In genomic region chr1:205714190-205714905, GRCh38 we compare ENCODE assay signal across 12 cellular contexts. TPM values are rescaled to one million over a fixed set of nuclear protein-coding genes. Genes with fewer than 3 reads are reported as not detected.
DNase-seq lines count a peak whose midpoint lies in the region; ATAC-seq and TF ChIP-seq lines count a peak whose summit lies in the region.
"Had no signal": no experiment of that assay in that cellular context is flagged by ENCODE, and none has a peak within 500 bp of the region (broad histone marks: within the 10 kb centered on the region; RNA-seq: fewer than 3 reads in every experiment).

No MANE protein-coding gene starts in this region.

- no peaks in the 10 kb centered on the region for H3K9me3 Mint-ChIP-seq in MCF 10A (ENCODE audit: unreplicated experiment)
- H3K9me3 Mint-ChIP-seq: activated T-helper 1 cell treated with anti-CD3 and anti-CD28 coated beads, Interleukin-12 subunit alpha, Interleukin-12 subunit beta, Interleukin-2, Interleukin-4 antibody, amounts not matched to agents 30 ng/mL and 10 ng/mL and 1 ng/mL, durations not matched to agents 14 hours and 24 hours and 36 hours had no signal

- no peak overlapping the region for H3K4me3 ChIP-seq in HUES48 (ENCODE audit: low read depth, low read length)
- no peak overlapping the region for H3K4me3 ChIP-seq in mesenchymal stem cell (ENCODE audit: insufficient read depth in 1 of 2, low read depth in 1 of 2, low read length in 2 of 2)
- H3K4me3 ChIP-seq: testis had no signal

- H3K36me3 Mint-ChIP-seq in MCF 10A (ENCODE audit: insufficient read depth, unreplicated experiment) = peaks cover 97% of the 10 kb centered on the region

- no peak overlapping the region for H3K4me2 ChIP-seq in mesenchymal stem cell (ENCODE audit: low read length, poor library complexity, severe bottlenecking)

- no peak overlapping the region for H3K14ac ChIP-seq in mesenchymal stem cell (ENCODE audit: low read length in 2 of 2)

- no peak overlapping the region for H2BK12ac ChIP-seq in mesenchymal stem cell (ENCODE audit: low read length in 2 of 2)

- H3K4me1 Mint-ChIP-seq in MCF 10A (ENCODE audit: insufficient read depth, unreplicated experiment) = peaks cover 23% of the 10 kb centered on the region

- H3K4me3 Mint-ChIP-seq in MCF 10A (ENCODE audit: unreplicated experiment) = no peak overlapping the region
- H3K4me3 Mint-ChIP-seq: activated T-helper 1 cell treated with anti-CD3 and anti-CD28 coated beads, Interleukin-12 subunit alpha, Interleukin-12 subunit beta, Interleukin-2, Interleukin-4 antibody, amounts not matched to agents 30 ng/mL and 10 ng/mL and 1 ng/mL, durations not matched to agents 14 hours and 24 hours and 36 hours had no signal

- no peak overlapping the region for H3K18ac ChIP-seq in mesenchymal stem cell (ENCODE audit: low read depth in 1 of 2, low read length in 2 of 2)

- H4K8ac ChIP-seq in mesenchymal stem cell (ENCODE audit: low read length) = no peak overlapping the region

- peak overlapping the region; percentile 59 for H3K27ac Mint-ChIP-seq in MCF 10A (ENCODE audit: low read depth, unreplicated experiment)
- H3K27ac Mint-ChIP-seq: activated T-helper 1 cell treated with anti-CD3 and anti-CD28 coated beads, Interleukin-12 subunit alpha, Interleukin-12 subunit beta, Interleukin-2, Interleukin-4 antibody, amounts not matched to agents 30 ng/mL and 10 ng/mL and 1 ng/mL, durations not matched to agents 14 hours and 24 hours and 36 hours had no signal

- H3K27me3 ChIP-seq in HUES48 (ENCODE audit: control insufficient read depth, insufficient read depth, low read length) (no peaks in the 10 kb centered on the region), mesenchymal stem cell (ENCODE audit: control insufficient read depth in 1 of 2, insufficient read depth in 1 of 2, low read length in 2 of 2) (no peaks in the 10 kb centered on the region)
- H3K27me3 ChIP-seq: testis had no signal

- no peak overlapping the region for H3K23ac ChIP-seq in mesenchymal stem cell (ENCODE audit: low read length in 2 of 2)

- H3K27me3 Mint-ChIP-seq in MCF 10A (ENCODE audit: insufficient read depth, unreplicated experiment) = no peaks in the 10 kb centered on the region

- H2BK15ac ChIP-seq in mesenchymal stem cell (ENCODE audit: low read depth, poor library complexity, severe bottlenecking) = no peak overlapping the region

- H3K36me3 ChIP-seq in HUES48 (ENCODE audit: control insufficient read depth, insufficient read depth, low read length) = peaks cover 72% of the 10 kb centered on the region
- peaks cover 6 to 90% of the 10 kb centered on the region in 2 experiments for H3K36me3 ChIP-seq in mesenchymal stem cell (ENCODE audit: control insufficient read depth in 1 of 2, insufficient read depth in 2 of 2, low read depth in 1 of 2, low read length in 2 of 2)

- no TSS peak for BruUV-seq in MCF 10A (replicated peaks; lab: Mats Ljungman, UMichigan)

- H3K9ac ChIP-seq in HUES48 (ENCODE audit: low read depth, low read length) = no peak overlapping the region
- H3K9ac ChIP-seq in mesenchymal stem cell (ENCODE audit: low read length) = peak overlapping the region; percentile 46

- CTCF ChIA-PET in MCF 10A (lab: Yijun Ruan, JAX) = interaction anchor here (0.7 to 10.1 kb wide), 15 partner anchors 10 to 263 kb away, joined by 3 to 592 read pairs (median 6); no protein-coding TSS in a partner anchor

- H2AK5ac ChIP-seq in mesenchymal stem cell (ENCODE audit: low read length, severe bottlenecking) = no peak overlapping the region

- no peak for TF ChIP-seq CTCF in AG09319 (IDR thresholded peaks at IDR 0.05; ENCODE audit: low read depth, low read length)
- no peak for TF ChIP-seq CTCF in MCF 10A (IDR thresholded peaks at IDR 0.05; ENCODE audit: unreplicated experiment)

- no peak overlapping the region for H3K4ac ChIP-seq in mesenchymal stem cell (ENCODE audit: low read depth in 1 of 2, low read length in 2 of 2)

- H3K27ac ChIP-seq in HUES48 (ENCODE audit: low read depth, low read length) = peak overlapping the region; percentile 39
- no peak overlapping the region for H3K27ac ChIP-seq in mesenchymal stem cell (ENCODE audit: low read length, poor library complexity, severe bottlenecking)
- H3K27ac ChIP-seq: testis had no signal

- no peak overlapping the region for H2BK120ac ChIP-seq in mesenchymal stem cell (ENCODE audit: low read depth, low read length)

- POLR2A ChIA-PET in MCF 10A (lab: Yijun Ruan, JAX) = interaction anchor here (0.5 to 10.0 kb wide), 19 partner anchors 11 to 1700 kb away, joined by 3 to 148 read pairs (median 5); partner anchors contain the start of genes ELK4, NUCKS1, SLC41A1 and SLC45A3

- H2AFZ ChIP-seq in mesenchymal stem cell (ENCODE audit: low read depth, low read length) = no peak overlapping the region

- intact Hi-C loops in MCF 10A (cut with micrococcal nuclease) = no loop called here

- H2BK5ac ChIP-seq in mesenchymal stem cell (ENCODE audit: low read depth, low read length, poor library complexity, severe bottlenecking) = no peak overlapping the region

- ATAC-seq in HG03457 (IDR thresholded peaks at IDR 0.05; ENCODE audit: unreplicated experiment) = no peak

- H3K4me1 ChIP-seq in HUES48 (ENCODE audit: control insufficient read depth, insufficient read depth, low read length) = peaks cover 34% of the 10 kb centered on the region
- H3K4me1 ChIP-seq in mesenchymal stem cell (ENCODE audit: control insufficient read depth, insufficient read depth, low read depth, low read length) = peaks cover 2% of the 10 kb centered on the region
- H3K4me1 ChIP-seq: testis had no signal

- DNase-seq in AG09319 (ENCODE audit: extremely low read depth, low read depth) (peak; percentile 14), MCF 10A (ENCODE audit: unreplicated experiment) (peak; percentile 53), mesenchymal stem cell (peak; percentile 39), NCI-H146 treated with DMSO at 0.1 percent for 48 hours (lab: John Stamatoyannopoulos, UW; ENCODE audit: unreplicated experiment) (no peak), RPMI8226 (no peak), T-helper 1 cell (no peak)
- DNase-seq: DND-41, NCI-H1105, testis had no signal

- no peak overlapping the region for H4K91ac ChIP-seq in mesenchymal stem cell (ENCODE audit: low read length)

- H3K9me3 ChIP-seq in HUES48 (ENCODE audit: control insufficient read depth, insufficient read depth, low read length) (no peaks in the 10 kb centered on the region), mesenchymal stem cell (ENCODE audit: control insufficient read depth, low read length) (no peaks in the 10 kb centered on the region)
- H3K9me3 ChIP-seq: testis had no signal

- WGBS in mesenchymal stem cell = 96% methylated on average over 5 of the region's 5 CpGs

- peaks cover 16% of the 10 kb centered on the region for H3K79me1 ChIP-seq in mesenchymal stem cell (replicated peaks; ENCODE audit: low read length, poor library complexity, severe bottlenecking)

RNA-seq across cellular contexts. Expression of gene SLC45A3, which starts 34.0 kb away (rescaled TPM):
- 3.1 and 5.3 TPM in 2 replicates for total RNA-seq in MCF 10A (2022)
- 4.2 TPM for polyA plus RNA-seq in mesenchymal stem cell (2013, experiment 1 of 2)
- polyA plus RNA-seq in mesenchymal stem cell (2013, experiment 2 of 2) = 4.5 TPM

RNA-seq across cellular contexts. Expression of gene NUCKS1, which starts 35.6 kb away (rescaled TPM):
- total RNA-seq in MCF 10A (2022) = 605 and 615 TPM in 2 replicates
- polyA plus RNA-seq in mesenchymal stem cell (2013, experiment 1 of 2) = 114 TPM
- 122 TPM for polyA plus RNA-seq in mesenchymal stem cell (2013, experiment 2 of 2)

Comparison
In these comparisons a context has a peak if more than half of its experiments do, and no peak if none do; other contexts are left out.
1. DNase-seq: peak in AG09319 (single experiment), MCF 10A (single experiment) and mesenchymal stem cell (single experiment); none in NCI-H146 treated with DMSO at 0.1 percent for 48 hours (single experiment), RPMI8226 (single experiment) and T-helper 1 cell (0 of 5).